ENCODE assay signal across 8 cellular contexts in genomic region chr17:57916925-57917858, GRCh38. TPM values are rescaled to one million over a fixed set of nuclear protein-coding genes. Genes with fewer than 3 reads are reported as not detected.
A peak's percentile ranks its signal among the peaks of the same experiment; 100 is the strongest.
DNase-seq lines count a peak whose midpoint lies in the region; ATAC-seq and TF ChIP-seq lines count a peak whose summit lies in the region.

No MANE protein-coding gene starts in this region.

- intact Hi-C loops in Calu3 (cut with micrococcal nuclease; ENCODE audit: unreplicated experiment): no loop called here
- intact Hi-C loops in activated T-helper 2 cell treated with anti-CD3 and anti-CD28 coated beads, Interferon-gamma antibody, Interleukin-2, Interleukin-4, amounts not matched to agents 10 μg/mL and 5 μg/mL and 100 μg/mL, durations not matched to agents 14 hours and 24 hours and 36 hours (cut with micrococcal nuclease): no loop called here

- CTCF ChIA-PET in Calu3 (lab: Charles Lee): interaction anchor here (1.2 to 1.7 kb wide), 2 partner anchors 18 to 24 kb away, joined by 4 to 7 read pairs; no protein-coding TSS in a partner anchor

- no peaks in the 10 kb centered on the region for H3K27me3 Mint-ChIP-seq in Calu3 (ENCODE audit: unreplicated experiment)
- H3K27me3 Mint-ChIP-seq in memory B cell: peaks cover 8% of the 10 kb centered on the region
- H3K27me3 Mint-ChIP-seq in activated T-helper 2 cell treated with anti-CD3 and anti-CD28 coated beads, Interferon-gamma antibody, Interleukin-2, Interleukin-4, amounts not matched to agents 10 μg/mL and 5 μg/mL and 100 μg/mL, durations not matched to agents 14 hours and 24 hours and 36 hours (ENCODE audit: low read depth): peaks cover 12% of the 10 kb centered on the region

- H3K4me1 Mint-ChIP-seq in Calu3 (ENCODE audit: low read depth, unreplicated experiment) (peaks cover 47% of the 10 kb centered on the region), memory B cell (peaks cover 3% of the 10 kb centered on the region)
- no peaks in the 10 kb centered on the region for H3K4me1 Mint-ChIP-seq in activated T-helper 2 cell treated with anti-CD3 and anti-CD28 coated beads, Interferon-gamma antibody, Interleukin-2, Interleukin-4, amounts not matched to agents 10 μg/mL and 5 μg/mL and 100 μg/mL, durations not matched to agents 14 hours and 24 hours and 36 hours (ENCODE audit: low read depth)

- H3K27ac Mint-ChIP-seq in Calu3 (ENCODE audit: unreplicated experiment) (peak overlapping the region; percentile 46), memory B cell (no peak overlapping the region)
- no peak overlapping the region for H3K27ac Mint-ChIP-seq in activated T-helper 2 cell treated with anti-CD3 and anti-CD28 coated beads, Interferon-gamma antibody, Interleukin-2, Interleukin-4, amounts not matched to agents 10 μg/mL and 5 μg/mL and 100 μg/mL, durations not matched to agents 14 hours and 24 hours and 36 hours

- H3K9me3 Mint-ChIP-seq in Calu3 (ENCODE audit: low read depth, unreplicated experiment) (no peaks in the 10 kb centered on the region), memory B cell (no peaks in the 10 kb centered on the region)
- no peaks in the 10 kb centered on the region for H3K9me3 Mint-ChIP-seq in activated T-helper 2 cell treated with anti-CD3 and anti-CD28 coated beads, Interferon-gamma antibody, Interleukin-2, Interleukin-4, amounts not matched to agents 10 μg/mL and 5 μg/mL and 100 μg/mL, durations not matched to agents 14 hours and 24 hours and 36 hours

- no peak for TF ChIP-seq CTCF in Calu3 (IDR thresholded peaks at IDR 0.05; ENCODE audit: unreplicated experiment)

- H3K36me3 Mint-ChIP-seq in Calu3 (ENCODE audit: insufficient read depth, unreplicated experiment) (peaks cover 5% of the 10 kb centered on the region), memory B cell (no peaks in the 10 kb centered on the region)
- H3K36me3 Mint-ChIP-seq in activated T-helper 2 cell treated with anti-CD3 and anti-CD28 coated beads, Interferon-gamma antibody, Interleukin-2, Interleukin-4, amounts not matched to agents 10 μg/mL and 5 μg/mL and 100 μg/mL, durations not matched to agents 14 hours and 24 hours and 36 hours (ENCODE audit: low read depth): no peaks in the 10 kb centered on the region

- DNase-seq in Calu3 (no peak), NCI-H1092 treated with DMSO at 0.1 percent for 48 hours (lab: John Stamatoyannopoulos, UW) (peak; percentile 72), memory B cell (ENCODE audit: low spot score in 2 of 2) (no peak), A172 (ENCODE audit: low spot score) (no peak), epidermal melanocyte (ENCODE audit: insufficient read length, low spot score) (no peak), GF-D8 (lab: John Stamatoyannopoulos, UW) (no peak)
- peak; percentile 13 for DNase-seq in activated naive CD4-positive, alpha-beta T cell treated with Interleukin-2 at 50 U/mL for 16 hours
- no peak for DNase-seq in activated T-helper 2 cell treated with anti-CD3 and anti-CD28 coated beads, Interferon-gamma antibody, Interleukin-2, Interleukin-4, amounts not matched to agents 10 μg/mL and 5 μg/mL and 100 μg/mL, durations not matched to agents 14 hours and 24 hours and 36 hours (ENCODE audit: low spot score)

- H3K4me3 Mint-ChIP-seq in Calu3 (ENCODE audit: low read depth, unreplicated experiment) (no peak overlapping the region), memory B cell (no peak overlapping the region)
- H3K4me3 Mint-ChIP-seq in activated T-helper 2 cell treated with anti-CD3 and anti-CD28 coated beads, Interferon-gamma antibody, Interleukin-2, Interleukin-4, amounts not matched to agents 10 μg/mL and 5 μg/mL and 100 μg/mL, durations not matched to agents 14 hours and 24 hours and 36 hours (ENCODE audit: low read depth): no peak overlapping the region

- peak; percentile 62 for ATAC-seq in memory B cell (ENCODE audit: low read depth)

- BruUV-seq in Calu3 (replicated peaks; lab: Mats Ljungman, UMichigan): no TSS peak

RNA-seq across cellular contexts. Expression of gene CUEDC1, which starts 38.0 kb away (rescaled TPM):
- total RNA-seq in Calu3 (2022): 30.9 and 34.7 TPM in 2 replicates
- total RNA-seq in A172 (2014; rRNA removed; shearing (Covaris generic)): 8.0 and 11.6 TPM in 2 replicates
- 0.30 and 0.34 TPM in 2 replicates for total RNA-seq in activated T-helper 2 cell treated with anti-CD3 and anti-CD28 coated beads, Interferon-gamma antibody, Interleukin-2, Interleukin-4, amounts not matched to agents 10 μg/mL and 5 μg/mL and 100 μg/mL, durations not matched to agents 14 hours and 24 hours and 36 hours

Comparison
In these comparisons a context has a peak if more than half of its experiments do, and no peak if none do; other contexts are left out.
1. DNase-seq: peak in NCI-H1092 treated with DMSO at 0.1 percent for 48 hours (single experiment) and activated naive CD4-positive, alpha-beta T cell treated with Interleukin-2 at 50 U/mL for 16 hours (single experiment); none in Calu3 (single experiment), memory B cell (0 of 2), A172 (single experiment), epidermal melanocyte (single experiment), activated T-helper 2 cell treated with anti-CD3 and anti-CD28 coated beads, Interferon-gamma antibody, Interleukin-2, Interleukin-4, amounts not matched to agents 10 μg/mL and 5 μg/mL and 100 μg/mL, durations not matched to agents 14 hours and 24 hours and 36 hours (single experiment) and GF-D8 (single experiment).